ENCODE assay signal across 10 cellular contexts in genomic region chr1:10528066-10529014, GRCh38. TPM values are rescaled to one million over a fixed set of nuclear protein-coding genes. Genes with fewer than 3 reads are reported as not detected.
DNase-seq lines count a peak whose midpoint lies in the region; ATAC-seq, FAIRE-seq and TF ChIP-seq lines count a peak whose summit lies in the region.
"Had no signal": no experiment of that assay in that cellular context is flagged by ENCODE, and none has a peak within 500 bp of the region (broad histone marks: within the 10 kb centered on the region; RNA-seq: fewer than 3 reads in every experiment).

No MANE protein-coding gene starts in this region.

- H3K36me3 ChIP-seq in brain microvascular endothelial cell (replicated peaks) (no peaks in the 10 kb centered on the region), keratinocyte (ENCODE audit: control insufficient read depth in 2 of 2, extremely low read depth in 1 of 2, insufficient read depth in 2 of 2, low read length in 2 of 2) (no peaks in the 10 kb centered on the region), thoracic aorta (no peaks in the 10 kb centered on the region)

- H3K27ac ChIP-seq in brain microvascular endothelial cell (peak overlapping the region; percentile 48), keratinocyte (ENCODE audit: control insufficient read depth, insufficient read depth, low read length) (peak overlapping the region; percentile 57), thoracic aorta (peak overlapping the region; percentile 71 to 87)

- H3K4me1 ChIP-seq in keratinocyte (ENCODE audit: control insufficient read depth, extremely low read depth, insufficient read depth, low read length) (peaks cover 26% of the 10 kb centered on the region), thoracic aorta (ENCODE audit: control insufficient read depth in 1 of 2, low read depth in 2 of 2) (peaks cover 26 to 37% of the 10 kb centered on the region in 2 donors)

- peaks cover 23% of the 10 kb centered on the region for H3K79me2 ChIP-seq in keratinocyte (ENCODE audit: control insufficient read depth, insufficient read depth, low read length)

- H3K9me3 ChIP-seq in keratinocyte (ENCODE audit: control insufficient read depth, low read depth, low read length) (no peaks in the 10 kb centered on the region), thoracic aorta (no peaks in the 10 kb centered on the region)

- H3K4me3 ChIP-seq in brain microvascular endothelial cell (ENCODE audit: low read depth, low read length) = no peak overlapping the region
- H3K4me3 ChIP-seq in keratinocyte (ENCODE audit: control insufficient read depth in 2 of 3, extremely low read depth in 1 of 3, insufficient read depth in 2 of 3, low read depth in 1 of 3, low read length in 3 of 3) = peak overlapping the region in 2 of 3 experiments; percentile 36 to 55
- peak overlapping the region; percentile 12 for H3K4me3 ChIP-seq in thoracic aorta

- no peak for TF ChIP-seq CTCF in brain microvascular endothelial cell (IDR thresholded peaks at IDR 0.05; ENCODE audit: low read depth, low read length, missing control alignments)
- TF ChIP-seq CTCF in keratinocyte (optimal IDR thresholded peaks at IDR 0.05 in 1 of 3, IDR thresholded peaks at IDR 0.05 in 1 of 3, conservative IDR thresholded peaks at IDR 0.05 in 1 of 3; ENCODE audit: extremely low read depth in 1 of 3, insufficient read depth in 2 of 3, low read length in 3 of 3) = no peak
- TF ChIP-seq CTCF in thoracic aorta (IDR thresholded peaks at IDR 0.05) = no peak

- H4K20me1 ChIP-seq in keratinocyte (ENCODE audit: control insufficient read depth, extremely low read depth, insufficient read depth, low read length) = no peaks in the 10 kb centered on the region

- peaks cover 3% of the 10 kb centered on the region for H3K9me1 ChIP-seq in keratinocyte (ENCODE audit: control insufficient read depth, extremely low read depth, insufficient read depth, low read length)

- peak overlapping the region; percentile 94 for H3K4me2 ChIP-seq in keratinocyte (ENCODE audit: control insufficient read depth, extremely low read depth, insufficient read depth, low read depth, low read length)

- peak; percentile 77 for ATAC-seq in thoracic aorta (ENCODE audit: insufficient number of reproducible peaks, low FRiP score, low read depth)
- ATAC-seq in HG02763 (IDR thresholded peaks at IDR 0.05; ENCODE audit: unreplicated experiment) = no peak

- no peaks in the 10 kb centered on the region for H3K27me3 ChIP-seq in brain microvascular endothelial cell (replicated peaks)
- no peaks in the 10 kb centered on the region for H3K27me3 ChIP-seq in keratinocyte (ENCODE audit: control insufficient read depth, extremely low read depth, insufficient read depth, low read length)
- no peaks in the 10 kb centered on the region for H3K27me3 ChIP-seq in thoracic aorta (replicated peaks; ENCODE audit: insufficient read depth)

- in situ Hi-C loops in brain microvascular endothelial cell (cut with HindIII; ENCODE audit: low pct_ligation_motif_present, low sequenced_read_pairs) = no loop called here

- peak; percentile 89 for DNase-seq in HT1080 (ENCODE audit: low read depth)
- peak; percentile 81 for DNase-seq in brain microvascular endothelial cell
- DNase-seq in keratinocyte (ENCODE audit: low read depth, low spot score) = no peak
- peak; percentile 57 for DNase-seq in thoracic aorta (ENCODE audit: low spot score)
- DNase-seq in ureter (ENCODE audit: low spot score) = no peak
- DNase-seq in SKM-1 treated with dmso at 0.1 percent for 144 hours (lab: John Stamatoyannopoulos, UW; ENCODE audit: unreplicated experiment) = no peak
- no peak for DNase-seq in COLO829 (ENCODE audit: low spot score)

- dilution Hi-C loops in keratinocyte (cut with MboI; ENCODE audit: extremely low pct_ligation_motif_present, low sequenced_read_pairs) = no loop called here

- peak; percentile 90 for FAIRE-seq in keratinocyte (lab: Jason Lieb, UNC)
- FAIRE-seq: GM19239, islet of Langerhans had no signal

- H3K9ac ChIP-seq in keratinocyte (ENCODE audit: control insufficient read depth, extremely low read depth, insufficient read depth, low read length) = peak overlapping the region; percentile 38

- no peak overlapping the region for H2AFZ ChIP-seq in keratinocyte (ENCODE audit: control insufficient read depth, low read length)

RNA-seq across cellular contexts. Expression of gene PEX14, which starts 53.6 kb away (rescaled TPM):
- total RNA-seq in HT1080 (2014; rRNA removed; shearing (Covaris generic)) = 17.7 and 20.4 TPM in 2 replicates
- 9.0 and 11.5 TPM in 2 replicates for polyA plus RNA-seq in HT1080 (2015; cell fraction: cytosol; rRNA removed)
- polyA plus RNA-seq in HT1080 (2015; cell fraction: nucleus; rRNA removed) = 13.6 and 15.3 TPM in 2 replicates
- 7.3 to 19.4 TPM (median 8.4 TPM) in 3 replicates for polyA plus RNA-seq in keratinocyte
- 3.3 TPM for polyA plus RNA-seq in keratinocyte (2011; ENCODE audit: low read depth)
- 7.5 and 15.1 TPM in 2 replicates for polyA plus RNA-seq in keratinocyte (2011; cell fraction: cytosol; rRNA removed)
- 35.5 and 39.3 TPM in 2 replicates for polyA plus RNA-seq in keratinocyte (2011; cell fraction: nucleus; rRNA removed)
- polyA plus RNA-seq in keratinocyte (2012; ENCODE audit: low replicate concordance) = 16.7 and 23.8 TPM in 2 replicates
- polyA minus RNA-seq in keratinocyte = 9.4 to 18.0 TPM (median 10.6 TPM) in 3 replicates
- 14.6 TPM for polyA minus RNA-seq in keratinocyte (2011; cell fraction: cytosol; rRNA and poly(A)+ RNA removed)
- polyA minus RNA-seq in keratinocyte (2011; cell fraction: nucleus; rRNA and poly(A)+ RNA removed) = 12.5 and 18.2 TPM in 2 replicates
- total RNA-seq in thoracic aorta = 10 to 100 TPM; 11.5 to 22.6 TPM
- 47.6 TPM for total RNA-seq in ureter

RNA-seq across cellular contexts. Expression of gene DFFA, which starts 56.0 kb away (rescaled TPM):
- 71.0 and 78.0 TPM in 2 replicates for total RNA-seq in HT1080 (2014; rRNA removed; shearing (Covaris generic))
- 61.9 and 66.7 TPM in 2 replicates for polyA plus RNA-seq in HT1080 (2015; cell fraction: cytosol; rRNA removed)
- 43.0 and 44.7 TPM in 2 replicates for polyA plus RNA-seq in HT1080 (2015; cell fraction: nucleus; rRNA removed)
- polyA plus RNA-seq in keratinocyte = 44.4 to 63.1 TPM (median 53.1 TPM) in 3 replicates
- 35.4 TPM for polyA plus RNA-seq in keratinocyte (2011; ENCODE audit: low read depth)
- 40.6 and 46.4 TPM in 2 replicates for polyA plus RNA-seq in keratinocyte (2011; cell fraction: cytosol; rRNA removed)
- polyA plus RNA-seq in keratinocyte (2011; cell fraction: nucleus; rRNA removed) = 31.0 and 31.3 TPM in 2 replicates
- 18.7 and 58.0 TPM in 2 replicates for polyA plus RNA-seq in keratinocyte (2012; ENCODE audit: low replicate concordance)
- 55.7 to 77.5 TPM (median 66.3 TPM) in 3 replicates for polyA minus RNA-seq in keratinocyte
- polyA minus RNA-seq in keratinocyte (2011; cell fraction: cytosol; rRNA and poly(A)+ RNA removed) = 36.6 TPM
- 16.8 and 30.4 TPM in 2 replicates for polyA minus RNA-seq in keratinocyte (2011; cell fraction: nucleus; rRNA and poly(A)+ RNA removed)
- total RNA-seq in thoracic aorta (10 to 100 TPM; 14.8 to 16.4 TPM), ureter (36.1 TPM)

Comparison
In these comparisons a context has a peak if more than half of its experiments do, and no peak if none do; other contexts are left out.
1. DNase-seq: peak in HT1080 (single experiment), brain microvascular endothelial cell (single experiment) and thoracic aorta (single experiment); none in keratinocyte (single experiment), ureter (single experiment), SKM-1 treated with dmso at 0.1 percent for 144 hours (single experiment) and COLO829 (single experiment).
2. Peak in every context shown above with its lines, with median percentiles within 50 percentile points of each other: H3K27ac ChIP-seq.